ENCODE assay signal across 7 cellular contexts in genomic region chr14:102138535-102138934, GRCh38. TPM values are rescaled to one million over a fixed set of nuclear protein-coding genes. Genes with fewer than 3 reads are reported as not detected.
DNase-seq lines count a peak whose midpoint lies in the region; TF ChIP-seq lines count a peak whose summit lies in the region.

No MANE protein-coding gene starts in this region.

- peak overlapping the region; percentile 98 for H3K4me3 Mint-ChIP-seq in H9

- H3K9me3 Mint-ChIP-seq in H9: no peaks in the 10 kb centered on the region

- no peaks in the 10 kb centered on the region for H3K79me1 ChIP-seq in H9 (ENCODE audit: insufficient read depth, low read depth, low read length, poor library complexity, severe bottlenecking)

- H3K9ac ChIP-seq in H9 (ENCODE audit: extremely low read depth, insufficient read length, low read length) (peak overlapping the region; percentile 44), SU-DHL-6 (ENCODE audit: low read length) (peak overlapping the region; percentile 90), smooth muscle cell (ENCODE audit: low read depth) (peak overlapping the region; percentile 68)

- H3K23me2 ChIP-seq in H9 (ENCODE audit: insufficient read length, low read depth, low read length, poor library complexity, severe bottlenecking): peaks cover 6% of the 10 kb centered on the region

- H3K4me1 ChIP-seq in H9 (ENCODE audit: insufficient read depth, low read length) (no peaks in the 10 kb centered on the region; the same call in 1 of the 2 replicates), smooth muscle cell (ENCODE audit: low read depth) (peaks cover 21% of the 10 kb centered on the region)

- no peak overlapping the region for H3T11ph ChIP-seq in H9 (ENCODE audit: low read length)

- H3F3A ChIP-seq in SU-DHL-6 (ENCODE audit: insufficient read depth) (no peaks in the 10 kb centered on the region; the same call in 1 of the 2 replicates), smooth muscle cell (ENCODE audit: low read depth) (no peaks in the 10 kb centered on the region)

- H3K27me3 Mint-ChIP-seq in H9 (ENCODE audit: low read depth): no peaks in the 10 kb centered on the region

- DNase-seq in H9 (no peak), fibroblast of villous mesenchyme (ENCODE audit: low read depth) (no peak), smooth muscle cell (lab: John Stamatoyannopoulos, UW; ENCODE audit: unreplicated experiment) (no peak), MV-4-11 (lab: John Stamatoyannopoulos, UW) (no peak), cerebellum (ENCODE audit: low spot score) (no peak), GM10266 (ENCODE audit: extremely low spot score) (no peak)

- H4K20me1 ChIP-seq in H9 (ENCODE audit: control insufficient read depth, insufficient read depth, insufficient read length) (no peaks in the 10 kb centered on the region), SU-DHL-6 (ENCODE audit: low read depth, low read length) (no peaks in the 10 kb centered on the region), smooth muscle cell (ENCODE audit: low read depth) (peaks cover 31% of the 10 kb centered on the region)

- no peaks in the 10 kb centered on the region for H3K9me3 ChIP-seq in H9 (ENCODE audit: control insufficient read depth, low read depth, low read length)
- no peaks in the 10 kb centered on the region for H3K9me3 ChIP-seq in SU-DHL-6 (ENCODE audit: insufficient read depth, low read length)
- H3K9me3 ChIP-seq in smooth muscle cell (replicated peaks; ENCODE audit: low read depth): no peaks in the 10 kb centered on the region

- H3K23ac ChIP-seq in H9 (ENCODE audit: insufficient read length, low read depth, low read length): no peak overlapping the region

- no peak overlapping the region for H2BK5ac ChIP-seq in H9 (ENCODE audit: insufficient read length, low read length)

- H3K56ac ChIP-seq in H9 (ENCODE audit: insufficient read length, low read depth, low read length): no peak overlapping the region

- H3K79me2 ChIP-seq in H9 (ENCODE audit: insufficient read depth, low read length): peaks cover 11% of the 10 kb centered on the region; the same call in 1 of the 2 replicates
- H3K79me2 ChIP-seq in SU-DHL-6 (ENCODE audit: insufficient read depth, low read length): peaks cover 47% of the 10 kb centered on the region
- H3K79me2 ChIP-seq in smooth muscle cell (ENCODE audit: low read depth): peaks cover 44% of the 10 kb centered on the region

- H4K5ac ChIP-seq in H9 (ENCODE audit: insufficient read length, low read depth, low read length): no peak overlapping the region

- H3K4ac ChIP-seq in H9 (ENCODE audit: low read depth, low read length): no peak overlapping the region

- H3K4me3 ChIP-seq in SU-DHL-6 (ENCODE audit: insufficient read depth, low read length, poor library complexity, severe bottlenecking) (peak overlapping the region; percentile 85), fibroblast of villous mesenchyme (ENCODE audit: low read depth, low read length) (peak overlapping the region; percentile 99), smooth muscle cell (peak overlapping the region; percentile 96)

- peaks cover 19 to 28% of the 10 kb centered on the region in 2 experiments for H3K4me1 Mint-ChIP-seq in H9

- H2AK5ac ChIP-seq in H9 (ENCODE audit: insufficient read length, low read length): no peak overlapping the region

- H4K91ac ChIP-seq in H9 (ENCODE audit: insufficient read length, low read depth, low read length): no peak overlapping the region

- H2AFZ ChIP-seq in H9 (ENCODE audit: low read length) (no peak overlapping the region), SU-DHL-6 (ENCODE audit: low read depth, low read length, severe bottlenecking) (peak overlapping the region; percentile 79), smooth muscle cell (ENCODE audit: low read depth) (peak overlapping the region; percentile 96)

- H2BK12ac ChIP-seq in H9 (ENCODE audit: insufficient read length, low read depth, low read length): no peak overlapping the region

- H3K4me2 ChIP-seq in H9 (ENCODE audit: insufficient read depth, insufficient read length, low read length) (peak overlapping the region; percentile 67), SU-DHL-6 (ENCODE audit: low read depth, low read length, poor library complexity, severe bottlenecking) (peak overlapping the region; percentile 88), smooth muscle cell (peak overlapping the region; percentile 97)

- no peak overlapping the region for H2BK120ac ChIP-seq in H9 (ENCODE audit: low read depth, low read length, poor library complexity, severe bottlenecking)

- H3K27ac ChIP-seq in H9 (ENCODE audit: insufficient read length, low read depth, low read length) (no peak overlapping the region), SU-DHL-6 (ENCODE audit: low read depth, low read length) (peak overlapping the region; percentile 55), smooth muscle cell (ENCODE audit: low read depth) (no peak overlapping the region)

- H3K36me3 Mint-ChIP-seq in H9 (ENCODE audit: insufficient read depth in 1 of 3, low read depth in 3 of 3): peaks cover 11 to 19% (median 12%) of the 10 kb centered on the region in 3 experiments; a peak in 6 of 7 replicates

- H3K27ac Mint-ChIP-seq in H9: peak overlapping the region; percentile 60 to 96 (median 94); a peak in 5 of 7 replicates

- H2BK15ac ChIP-seq in H9 (ENCODE audit: low read depth, low read length): no peak overlapping the region

- no peaks in the 10 kb centered on the region for H3K27me3 ChIP-seq in H9 (ENCODE audit: insufficient read depth, low read length)
- H3K27me3 ChIP-seq in SU-DHL-6 (ENCODE audit: low read length): no peaks in the 10 kb centered on the region
- no peaks in the 10 kb centered on the region for H3K27me3 ChIP-seq in smooth muscle cell (ENCODE audit: low read depth)

- H3K36me3 ChIP-seq in SU-DHL-6 (ENCODE audit: low read length): no peaks in the 10 kb centered on the region
- no peaks in the 10 kb centered on the region for H3K36me3 ChIP-seq in smooth muscle cell (ENCODE audit: low read depth)

- no peak overlapping the region for H4K8ac ChIP-seq in H9 (replicated peaks; ENCODE audit: insufficient read length, low read depth, low read length)

- no peak overlapping the region for H3K18ac ChIP-seq in H9 (ENCODE audit: insufficient read length, low read depth, low read length)

- H3K9me2 ChIP-seq in SU-DHL-6 (replicated peaks; ENCODE audit: insufficient read depth, low read length): no peaks in the 10 kb centered on the region

- H3K14ac ChIP-seq in H9 (ENCODE audit: insufficient read depth, low read length): no peak overlapping the region

- H2BK20ac ChIP-seq in H9 (ENCODE audit: low read depth, low read length, poor library complexity, severe bottlenecking): no peak overlapping the region

- WGBS in H9 (ENCODE audit: extremely low coverage, insufficient read length, low lambda C conversion rate): no CpG with 5 or more reads among the region's 3 CpGs
- 19% methylated on average over 3 of the region's 3 CpGs for WGBS in smooth muscle cell (ENCODE audit: low lambda C conversion rate)

- TF ChIP-seq CTCF in H9 (conservative IDR thresholded peaks at IDR 0.05): no peak
- TF ChIP-seq CTCF in SU-DHL-6 (IDR thresholded peaks at IDR 0.05; ENCODE audit: insufficient read depth, low read length, poor library complexity, severe bottlenecking): no peak
- no peak for TF ChIP-seq CTCF in fibroblast of villous mesenchyme (IDR thresholded peaks at IDR 0.05; ENCODE audit: insufficient read depth, low read depth, low read length)
- no peak for TF ChIP-seq CTCF in smooth muscle cell (IDR thresholded peaks at IDR 0.05; ENCODE audit: borderline replicate concordance, insufficient read depth, poor library complexity, severe bottlenecking)
- TF ChIP-seq CTCF in GM10266 (IDR thresholded peaks at IDR 0.05; ENCODE audit: control insufficient read depth, insufficient read depth, low read depth, missing control alignments): no peak

RNA-seq across cellular contexts. Expression of gene WDR20, which starts 1.2 kb away (rescaled TPM):
- total RNA-seq in H9 (2021) (31.6 and 35.2 TPM in 2 replicates), fibroblast of villous mesenchyme (14.7 and 15.1 TPM in 2 replicates), smooth muscle cell (12.0 and 22.8 TPM in 2 replicates), cerebellum (36.5 TPM)
- polyA plus RNA-seq in smooth muscle cell: 19.4 and 20.4 TPM in 2 replicates

RNA-seq across cellular contexts. Expression of gene HSP90AA1, which starts 51.7 kb away (rescaled TPM):
- total RNA-seq in H9 (2021) (953 and 955 TPM in 2 replicates), fibroblast of villous mesenchyme (166 and 321 TPM in 2 replicates), smooth muscle cell (436 and 568 TPM in 2 replicates), cerebellum (271 TPM)
- 353 and 446 TPM in 2 replicates for polyA plus RNA-seq in smooth muscle cell
